In genomic region chr19:3530389-3530788, GRCh38 we compare ENCODE assay signal across 29 cellular contexts. TPM values are rescaled to one million over a fixed set of nuclear protein-coding genes. Genes with fewer than 3 reads are reported as not detected.
"Had no signal": no experiment of that assay in that cellular context is flagged by ENCODE, and none has a peak within 500 bp of the region (broad histone marks: within the 10 kb centered on the region; RNA-seq: fewer than 3 reads in every experiment).

No MANE protein-coding gene starts in this region.

- ATAC-seq: stimulated activated effector memory CD8-positive, alpha-beta T cell treated with anti-CD3 and anti-CD28 coated beads, Interleukin-12 subunit alpha, Interleukin-12 subunit beta, amount 100 ng/mL, for 72 hours; stimulated activated memory B cell treated with anti-CD40 and anti-IgM and Interleukin-4, amounts not matched to agents 10 μg/mL and 1 μg/mL and 100 μg/mL, for 72 hours; stimulated activated naive B cell treated with anti-CD40 and anti-IgM and Interleukin-4, amounts not matched to agents 10 μg/mL and 1 μg/mL and 100 μg/mL, for 72 hours; stimulated activated naive CD8-positive, alpha-beta T cell treated with anti-CD3 and anti-CD28 coated beads, Interleukin-15, amount 100 ng/mL, for 72 hours; stimulated activated naive CD8-positive, alpha-beta T cell treated with anti-CD3 and anti-CD28 coated beads, Interleukin-15, Interleukin-2, amounts not matched to agents 100 U/mL and 50 U/mL, for 24 hours; upper lobe of right lung had no signal

- H3K9me3 ChIP-seq: stomach, suprapubic skin, testis, thoracic aorta, thyroid gland, tibial artery, tibial nerve, transverse colon, upper lobe of left lung, upper lobe of right lung, uterus, vagina had no signal

- H3K36me3 ChIP-seq: uterus had no signal

- DNase-seq: stimulated activated CD4-positive, alpha-beta T cell treated with anti-CD3 and anti-CD28 coated beads, Interleukin-2, amount 100 ng/mL, for 48 hours; stimulated activated CD4-positive, alpha-beta T cell treated with anti-CD3 and anti-CD28 coated beads, Interleukin-4, amount 100 ng/mL, for 1 hour; stimulated activated CD4-positive, alpha-beta T cell treated with anti-CD3 and anti-CD28 coated beads, Interleukin-4, amount 100 ng/mL, for 24 hours; stimulated activated CD4-positive, alpha-beta T cell treated with anti-CD3 and anti-CD28 coated beads, Interleukin-4, amount 100 ng/mL, for 4 hours; stimulated activated CD8-positive, alpha-beta memory T cell treated with anti-CD3 and anti-CD28 coated beads, Interleukin-4, amount 100 ng/mL, for 48 hours; stimulated activated naive B cell treated with anti-CD40 and anti-IgM and Interleukin-4, amounts not matched to agents 10 μg/mL and 1 μg/mL and 100 μg/mL, for 72 hours; stimulated activated naive CD4-positive, alpha-beta T cell; stimulated activated naive CD4-positive, alpha-beta T cell treated with Interleukin-2 at 50 U/mL for 16 hours; stimulated activated naive CD8-positive, alpha-beta T cell treated with anti-CD3 and anti-CD28 coated beads, Interleukin-15, amount 100 ng/mL, for 72 hours; stimulated activated naive CD8-positive, alpha-beta T cell treated with anti-CD3 and anti-CD28 coated beads, Interleukin-15, Interleukin-2, amounts not matched to agents 100 U/mL and 50 U/mL, for 24 hours; stomach; substantia nigra; testis; thyroid gland; tibial artery; transverse colon; trophoblast cell; upper lobe of right lung; uterus had no signal

- FAIRE-seq: urothelium cell line had no signal

- H3K4me3 ChIP-seq: stomach, suprapubic skin, testis, thoracic aorta, thyroid gland, tibial artery, tibial nerve, transverse colon, upper lobe of left lung, upper lobe of right lung, uterus, vagina had no signal

- H3K27me3 ChIP-seq: stomach, suprapubic skin, testis, thyroid gland, tibial artery, tibial nerve, transverse colon, upper lobe of left lung, upper lobe of right lung, uterus, vagina had no signal

- H3K4me1 ChIP-seq: stomach, suprapubic skin, thyroid gland, tibial artery, transverse colon, upper lobe of left lung, upper lobe of right lung, uterus, vagina had no signal

- H3K27ac ChIP-seq: stomach, suprapubic skin, testis, thoracic aorta, thyroid gland, tibial artery, tibial nerve, transverse colon, upper lobe of left lung, upper lobe of right lung, uterus, vagina had no signal

RNA-seq across cellular contexts. Expression of gene TEKTIP1, which starts 8.6 kb away (rescaled TPM):
- total RNA-seq: stomach, temporal lobe, thoracic aorta, urinary bladder, vagina had no signal
